In the genomic region with DNA sequence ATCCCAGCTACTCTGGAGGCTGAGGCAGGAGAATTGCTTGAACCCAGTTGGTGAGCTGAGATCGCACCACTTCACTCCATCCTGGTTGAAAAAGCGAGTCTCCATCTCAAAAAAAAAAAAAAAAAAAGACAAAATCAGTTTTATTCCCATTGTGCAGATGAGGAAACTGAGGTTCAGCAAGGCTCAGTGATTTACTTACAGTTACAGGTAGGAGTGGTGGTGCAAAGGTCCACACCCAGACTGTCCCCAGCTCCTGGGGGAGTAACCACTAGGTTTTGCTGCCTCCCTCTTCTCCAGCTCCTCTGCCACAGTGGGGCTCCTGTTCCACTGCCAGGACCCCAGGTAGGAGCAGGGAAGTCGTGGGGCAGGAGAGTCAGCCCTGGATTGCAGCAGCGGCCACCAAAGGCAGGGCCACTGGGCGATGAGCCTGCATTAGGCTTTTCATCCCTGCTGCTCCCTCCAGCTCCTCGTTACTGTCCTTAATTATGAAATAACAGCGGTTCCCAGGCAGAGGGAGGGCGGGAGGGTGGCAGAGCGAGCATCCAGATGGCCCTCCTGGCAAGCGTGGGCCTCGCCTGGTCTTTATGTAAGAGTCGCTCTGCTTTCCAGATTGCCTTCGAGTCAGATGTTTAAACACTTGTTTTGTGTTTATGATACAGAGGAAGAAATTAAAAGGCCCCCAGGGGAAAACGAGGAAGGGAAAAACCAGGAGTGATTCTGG, we compare ENCODE assay signal across 9 cellular contexts. TPM values are rescaled to one million over a fixed set of nuclear protein-coding genes. Genes with fewer than 3 reads are reported as not detected.
A peak's percentile ranks its signal among the peaks of the same experiment; 100 is the strongest.
DNase-seq lines count a peak whose midpoint lies in the region; ATAC-seq and TF ChIP-seq lines count a peak whose summit lies in the region.
"Had no signal": no experiment of that assay in that cellular context is flagged by ENCODE, and none has a peak within 500 bp of the region (broad histone marks: within the 10 kb centered on the region; RNA-seq: fewer than 3 reads in every experiment).

No MANE protein-coding gene starts in this region.

- H3K4me2 ChIP-seq in BLaER1 treated with 17β-estradiol and CSF1 and Interleukin-3, amounts not matched to agents 10 nM and 100 nM, result peak overlapping the region in 9 of 11 experiments; percentile 84 to 93 (median 89); a peak in 15 of 22 replicates
- no peak overlapping the region for H3K4me2 ChIP-seq in neural progenitor cell

- no peak overlapping the region for H3K4me3 Mint-ChIP-seq in neural progenitor cell
- H3K4me3 Mint-ChIP-seq: CD4-positive, alpha-beta memory T cell had no signal

- DNase-seq in NCI-H2107 (lab: John Stamatoyannopoulos, UW) (peak; percentile 47), body of pancreas (peak in 2 of 4 donors; percentile 18 to 27), neural progenitor cell (ENCODE audit: low spot score) (no peak), SW480 (ENCODE audit: low spot score) (no peak)
- DNase-seq: CD4-positive, alpha-beta memory T cell had no signal

- no peak for TF ChIP-seq POLR2A in body of pancreas (IDR thresholded peaks at IDR 0.05)

- peaks cover 0 to 10% (median 0%) of the 10 kb centered on the region in 11 experiments; a peak in 2 of 22 replicates for H4K20me1 ChIP-seq in BLaER1 treated with 17β-estradiol and CSF1 and Interleukin-3, amounts not matched to agents 10 nM and 100 nM
- no peaks in the 10 kb centered on the region for H4K20me1 ChIP-seq in neural progenitor cell (ENCODE audit: low read depth)

- intact Hi-C loops in body of pancreas (cut with DNase I), result no loop called here

- peaks cover 7% of the 10 kb centered on the region for H3F3A ChIP-seq in neural progenitor cell (ENCODE audit: low read depth)

- peaks cover 4% of the 10 kb centered on the region for H3K9me3 Mint-ChIP-seq in neural progenitor cell

- peaks cover 3 to 13% (median 10%) of the 10 kb centered on the region in 11 experiments; a peak in 16 of 22 replicates for H3K9me3 ChIP-seq in BLaER1 treated with 17β-estradiol and CSF1 and Interleukin-3, amounts not matched to agents 10 nM and 100 nM (replicated peaks in 1 of 11)
- H3K9me3 ChIP-seq in body of pancreas (no peaks in the 10 kb centered on the region), neural progenitor cell (ENCODE audit: low read depth) (no peaks in the 10 kb centered on the region)

- H3K79me2 ChIP-seq in neural progenitor cell (ENCODE audit: low read depth), result no peaks in the 10 kb centered on the region

- WGBS in body of pancreas, 2 donors, result 55 to 71% methylated on average over 13 to 14 of the region's 14 CpGs

- H3K9ac ChIP-seq in BLaER1 treated with 17β-estradiol and CSF1 and Interleukin-3, amounts not matched to agents 10 nM and 100 nM, result peak overlapping the region in 1 of 11 experiments; percentile 77; a peak in 2 of 22 replicates
- H3K9ac ChIP-seq in neural progenitor cell, result no peak overlapping the region

- H3K4me1 ChIP-seq in BLaER1 treated with 17β-estradiol and CSF1 and Interleukin-3, amounts not matched to agents 10 nM and 100 nM, result peaks cover 28 to 93% (median 71%) of the 10 kb centered on the region in 10 experiments
- H3K4me1 ChIP-seq in body of pancreas (no peaks in the 10 kb centered on the region), neural progenitor cell (no peaks in the 10 kb centered on the region)

- no peak overlapping the region for H2AFZ ChIP-seq in neural progenitor cell (replicated peaks)

- TF ChIP-seq CTCF in body of pancreas (IDR thresholded peaks at IDR 0.05) (no peak), neural progenitor cell (IDR thresholded peaks at IDR 0.05) (no peak)

- H3K4me1 Mint-ChIP-seq in neural progenitor cell, result peaks cover 17% of the 10 kb centered on the region

- H3K36me3 ChIP-seq in BLaER1 treated with 17β-estradiol and CSF1 and Interleukin-3, amounts not matched to agents 10 nM and 100 nM, result no peaks in the 10 kb centered on the region
- no peaks in the 10 kb centered on the region for H3K36me3 ChIP-seq in body of pancreas (replicated peaks in 1 of 2; ENCODE audit: insufficient read depth in 1 of 2, low read depth in 2 of 2)
- H3K36me3 ChIP-seq in neural progenitor cell, result no peaks in the 10 kb centered on the region

- H3K4me3 ChIP-seq in BLaER1 treated with 17β-estradiol and CSF1 and Interleukin-3, amounts not matched to agents 10 nM and 100 nM, result no peak overlapping the region
- H3K4me3 ChIP-seq in body of pancreas, result no peak overlapping the region
- no peak overlapping the region for H3K4me3 ChIP-seq in neural progenitor cell

- H3K27ac ChIP-seq in BLaER1 treated with 17β-estradiol and CSF1 and Interleukin-3, amounts not matched to agents 10 nM and 100 nM, result peak overlapping the region in 3 of 11 experiments; percentile 72 to 85 (median 80); a peak in 3 of 22 replicates
- H3K27ac ChIP-seq in body of pancreas, result no peak overlapping the region
- H3K27ac ChIP-seq in neural progenitor cell, result no peak overlapping the region

- peak; percentile 45 for ATAC-seq in body of pancreas
- no peak for ATAC-seq in GM18519 (IDR thresholded peaks at IDR 0.05; ENCODE audit: low FRiP score, unreplicated experiment)
- no peak for ATAC-seq in HG02885 (IDR thresholded peaks at IDR 0.05; ENCODE audit: poor library complexity, unreplicated experiment)
- no peak for ATAC-seq in HG02571 (IDR thresholded peaks at IDR 0.05; ENCODE audit: unreplicated experiment)

- peaks cover 8% of the 10 kb centered on the region for H3K27me3 Mint-ChIP-seq in neural progenitor cell (ENCODE audit: insufficient read depth, low read depth)

- H3K27ac Mint-ChIP-seq in neural progenitor cell, result peak overlapping the region; percentile 10

- H3K36me3 Mint-ChIP-seq in neural progenitor cell, result no peaks in the 10 kb centered on the region

- no peaks in the 10 kb centered on the region for H3K27me3 ChIP-seq in BLaER1 treated with 17β-estradiol and CSF1 and Interleukin-3, amounts not matched to agents 10 nM and 100 nM
- H3K27me3 ChIP-seq in body of pancreas (no peaks in the 10 kb centered on the region), neural progenitor cell (no peaks in the 10 kb centered on the region)

RNA-seq across cellular contexts. Expression of a gene that starts 15.5 kb away (rescaled TPM):
- total RNA-seq in body of pancreas (1 to 10 TPM in 1 of 2 donors, under 1 TPM in 1; 0.26 to 3.6 TPM), neural progenitor cell (ENCODE audit: low replicate concordance) (0.04 and 0.19 TPM in 2 replicates)
- total RNA-seq: CD4-positive, alpha-beta memory T cell had no signal
